Comparison of ENCODE assay signal across 4 cellular contexts in the genomic region with DNA sequence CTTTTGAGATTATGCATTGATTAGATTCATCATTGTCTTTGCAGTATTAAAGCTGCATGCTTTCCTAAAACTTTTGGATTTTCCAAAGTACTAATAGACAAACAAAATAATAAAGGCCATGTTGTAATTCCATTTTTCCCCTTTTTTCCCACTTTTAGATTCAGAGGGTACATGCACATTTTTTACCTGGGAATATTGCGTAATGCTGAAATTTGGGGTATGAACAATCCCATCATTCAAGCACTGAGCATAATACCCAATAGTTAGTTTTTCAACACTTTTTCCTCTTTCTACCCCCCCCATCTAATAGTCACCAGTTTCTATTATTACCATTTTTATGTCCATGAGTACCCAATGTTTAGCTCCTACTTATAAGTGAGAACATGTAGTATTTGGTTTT.
TF ChIP-seq lines count a peak whose summit lies in the region.

No MANE protein-coding gene starts in this region.

TF ChIP-seq in HepG2, 621 proteins besides CTCF, POLR2A, EP300 and RAD21:
- TF ChIP-seq CEBPB (IDR thresholded peaks at IDR 0.05; ENCODE audit: borderline replicate concordance, low read depth, low read length) (peak; percentile 62; the same call in 1 of the 2 replicates), ZNF841 (CRISPR knock-in tag; IDR thresholded peaks at IDR 0.05; ENCODE audit: borderline replicate concordance) (no peak)
TF ChIP-seq in HepG2: peak in this region for 1.

TF ChIP-seq in IMR-90, 13 proteins besides CTCF, POLR2A, EP300 and RAD21:
- TF ChIP-seq, protein P1, sequence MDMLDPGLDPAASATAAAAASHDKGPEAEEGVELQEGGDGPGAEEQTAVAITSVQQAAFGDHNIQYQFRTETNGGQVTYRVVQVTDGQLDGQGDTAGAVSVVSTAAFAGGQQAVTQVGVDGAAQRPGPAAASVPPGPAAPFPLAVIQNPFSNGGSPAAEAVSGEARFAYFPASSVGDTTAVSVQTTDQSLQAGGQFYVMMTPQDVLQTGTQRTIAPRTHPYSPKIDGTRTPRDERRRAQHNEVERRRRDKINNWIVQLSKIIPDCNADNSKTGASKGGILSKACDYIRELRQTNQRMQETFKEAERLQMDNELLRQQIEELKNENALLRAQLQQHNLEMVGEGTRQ (IDR thresholded peaks at IDR 0.05; ENCODE audit: low read depth, low read length) = no peak
- peak; percentile 83 for TF ChIP-seq CEBPB (IDR thresholded peaks at IDR 0.05; ENCODE audit: low read depth, low read length)

TF ChIP-seq in K562, 482 proteins besides CTCF, POLR2A, EP300 and RAD21:
- TF ChIP-seq GTF2F1 (IDR thresholded peaks at IDR 0.05; ENCODE audit: low read depth, low read length) (no peak), POLR2B (IDR thresholded peaks at IDR 0.05; ENCODE audit: low read depth, partially characterized antibody) (no peak), CEBPB (tag; IDR thresholded peaks at IDR 0.05) (peak; percentile 50; the same call in 1 of the 2 replicates), CEBPG (CRISPR knock-in tag; IDR thresholded peaks at IDR 0.05) (no peak), CEBPG (tag; conservative IDR thresholded peaks at IDR 0.05 in 1 of 2, IDR thresholded peaks at IDR 0.05 in 1 of 2) (peak in 1 of 2 experiments; percentile 68; a peak in 2 of 4 replicates)

TF ChIP-seq in H1, 55 proteins besides CTCF, POLR2A, EP300 and RAD21:
- TF ChIP-seq TAF1 (IDR thresholded peaks at IDR 0.05; ENCODE audit: low read depth, low read length) = no peak
- TF ChIP-seq CEBPB (IDR thresholded peaks at IDR 0.05; ENCODE audit: low read depth, low read length) = peak; percentile 69; the same call in 1 of the 2 replicates
- TF ChIP-seq SIX5 (IDR thresholded peaks at IDR 0.05; ENCODE audit: low read depth, low read length) = no peak
- TF ChIP-seq TEAD4 (IDR thresholded peaks at IDR 0.05; ENCODE audit: low read depth, low read length) = no peak
- TF ChIP-seq RBBP5 (IDR thresholded peaks at IDR 0.05; ENCODE audit: borderline replicate concordance, low read depth, low read length) = no peak
TF ChIP-seq in H1: peak in this region for 1.
